8 cellular contexts compared by ENCODE assay signal in genomic region chrX:155070663-155070974, GRCh38. TPM values are rescaled to one million over a fixed set of nuclear protein-coding genes. Genes with fewer than 3 reads are reported as not detected.
DNase-seq lines count a peak whose midpoint lies in the region; ATAC-seq and TF ChIP-seq lines count a peak whose summit lies in the region.

No MANE protein-coding gene starts in this region.

- H3K4me3 ChIP-seq in ACC112 (ENCODE audit: low read depth, low read length) (peak overlapping the region; percentile 88), ascending aorta (peak overlapping the region; percentile 60 to 64), left lung (peak overlapping the region; percentile 35 to 55), tibial artery (peak overlapping the region; percentile 61 to 65)

- H2AFZ ChIP-seq in ACC112 (ENCODE audit: low read length, unreplicated experiment), result peak overlapping the region; percentile 7

- H3K36me3 ChIP-seq in ACC112 (ENCODE audit: insufficient read depth, low read length), result peaks cover 4% of the 10 kb centered on the region
- no peaks in the 10 kb centered on the region for H3K36me3 ChIP-seq in ascending aorta
- H3K36me3 ChIP-seq in left lung, result no peaks in the 10 kb centered on the region
- no peaks in the 10 kb centered on the region for H3K36me3 ChIP-seq in tibial artery

- no peaks in the 10 kb centered on the region for H3K27me3 ChIP-seq in ACC112 (ENCODE audit: insufficient read depth, low read length)
- H3K27me3 ChIP-seq in ascending aorta, result no peaks in the 10 kb centered on the region
- no peaks in the 10 kb centered on the region for H3K27me3 ChIP-seq in left lung
- no peaks in the 10 kb centered on the region for H3K27me3 ChIP-seq in tibial artery

- peaks cover 45% of the 10 kb centered on the region for H3K4me1 ChIP-seq in ACC112 (ENCODE audit: control insufficient read depth, insufficient read depth, low read length, unreplicated experiment)
- H3K4me1 ChIP-seq in ascending aorta, result no peaks in the 10 kb centered on the region
- peaks cover 0 to 23% of the 10 kb centered on the region in 2 donors for H3K4me1 ChIP-seq in left lung
- H3K4me1 ChIP-seq in tibial artery, result peaks cover 0 to 23% (median 0%) of the 10 kb centered on the region in 4 donors

- TF ChIP-seq CTCF in ascending aorta (IDR thresholded peaks at IDR 0.05) (no peak), left lung (IDR thresholded peaks at IDR 0.05) (no peak), tibial artery (IDR thresholded peaks at IDR 0.05) (no peak)

- ATAC-seq in GM19397 (IDR thresholded peaks at IDR 0.05; ENCODE audit: unreplicated experiment), result peak; percentile 21
- peak; percentile 19 for ATAC-seq in HG03442 (IDR thresholded peaks at IDR 0.05; ENCODE audit: unreplicated experiment)
- ATAC-seq in left lung, result peak; percentile 8

- DNase-seq in ascending aorta (ENCODE audit: low spot score in 2 of 2) (no peak), left lung (no peak), tibial artery (no peak), retina (no peak), NOMO-1 (lab: John Stamatoyannopoulos, UW; ENCODE audit: unreplicated experiment in 2 of 2) (no peak)

- peak overlapping the region; percentile 89 for H3K27ac ChIP-seq in ACC112 (ENCODE audit: low read depth, low read length)
- H3K27ac ChIP-seq in ascending aorta, result peak overlapping the region; percentile 88 to 93
- peak overlapping the region; percentile 80 to 86 for H3K27ac ChIP-seq in left lung
- peak overlapping the region; percentile 82 to 92 for H3K27ac ChIP-seq in tibial artery

- H3K9me3 ChIP-seq in ascending aorta (no peaks in the 10 kb centered on the region), left lung (no peaks in the 10 kb centered on the region), tibial artery (no peaks in the 10 kb centered on the region)

- H3K79me2 ChIP-seq in ACC112 (ENCODE audit: control insufficient read depth, insufficient read depth, low read length, unreplicated experiment), result peaks cover 75% of the 10 kb centered on the region

- intact Hi-C loops in ascending aorta (cut with DNase I) (loop anchor here (5.0 to 10.0 kb wide), 2 partner anchors 147 to 674 kb away; partner anchors contain the start of gene VBP1), left lung (cut with DNase I) (no loop called here), tibial artery (cut with DNase I; ENCODE audit: low total_unique reads) (no loop called here)

RNA-seq across cellular contexts. Expression of gene CMC4, which starts 0.3 kb away (rescaled TPM):
- total RNA-seq in ascending aorta, result 11.9 TPM
- 1 to 10 TPM; 3.8 to 6.6 TPM for total RNA-seq in left lung

RNA-seq across cellular contexts. Expression of gene MTCP1, which starts 0.3 kb away (rescaled TPM):
- total RNA-seq in ascending aorta (6.1 TPM), left lung (10 to 100 TPM; 11.5 to 13.1 TPM)

RNA-seq across cellular contexts. Expression of gene BRCC3, which starts 0.7 kb away (rescaled TPM):
- total RNA-seq in ascending aorta (9.4 TPM), left lung (10 to 100 TPM; 20.4 to 20.7 TPM)

RNA-seq across cellular contexts. Expression of gene FUNDC2, which starts 44.0 kb away (rescaled TPM):
- 54.0 TPM for total RNA-seq in ascending aorta
- total RNA-seq in left lung, result 10 to 100 TPM; 71.5 to 85.2 TPM

RNA-seq across cellular contexts. Expression of gene F8, which starts 48.1 kb away (rescaled TPM):
- total RNA-seq in ascending aorta (17.2 TPM), left lung (10 to 100 TPM in 1 of 2 donors, 1 to 10 TPM in 1; 7.0 to 27.4 TPM)
